In the genomic region with DNA sequence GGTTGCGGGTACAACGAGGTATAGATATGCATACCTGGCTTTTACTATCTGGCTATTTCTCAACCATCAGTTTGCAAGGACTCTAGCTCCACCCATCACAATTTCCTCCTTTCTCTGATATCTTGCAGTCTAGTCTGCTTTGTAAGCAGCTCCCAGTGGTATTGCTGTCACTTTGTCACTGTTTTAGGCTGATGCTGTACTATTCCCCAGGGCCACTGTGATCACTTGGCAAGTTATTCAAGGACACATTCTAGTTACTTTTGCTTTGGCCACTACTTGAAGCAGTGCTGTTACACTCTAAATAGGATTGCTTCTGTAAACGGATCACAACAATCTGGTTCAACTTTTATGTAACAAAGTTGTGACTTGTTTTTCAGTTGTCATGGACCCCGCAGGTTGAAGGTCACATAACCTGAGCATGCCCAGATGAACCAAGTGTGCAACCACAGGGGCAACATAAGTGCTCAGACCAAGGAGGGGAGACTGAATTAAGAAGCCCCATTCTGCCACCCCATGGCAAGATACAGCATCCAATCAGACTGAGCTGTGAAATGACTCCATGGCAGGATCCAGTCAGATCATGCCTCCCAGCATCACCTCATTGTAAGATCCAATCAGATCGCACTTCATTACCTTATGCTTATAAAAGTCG, we compare ENCODE assay signal across 19 cellular contexts.
A peak's percentile ranks its signal among the peaks of the same experiment; 100 is the strongest.
DNase-seq lines count a peak whose midpoint lies in the region; ATAC-seq, FAIRE-seq and TF ChIP-seq lines count a peak whose summit lies in the region.
"Had no signal": no experiment of that assay in that cellular context is flagged by ENCODE, and none has a peak within 500 bp of the region (broad histone marks: within the 10 kb centered on the region; RNA-seq: fewer than 3 reads in every experiment).

No MANE protein-coding gene starts in this region.

- intact Hi-C loops in IMR-90 (cut with micrococcal nuclease) (no loop called here), upper lobe of right lung (cut with DNase I) (no loop called here)

- BruUV-seq in IMR-90 (replicated peaks; lab: Mats Ljungman, UMichigan), result no TSS peak

- H3K36me3 ChIP-seq in BLaER1 (no peaks in the 10 kb centered on the region), IMR-90 (ENCODE audit: control insufficient read depth, insufficient read depth, low read length) (no peaks in the 10 kb centered on the region), astrocyte (ENCODE audit: insufficient read depth, low read length) (no peaks in the 10 kb centered on the region), upper lobe of right lung (no peaks in the 10 kb centered on the region)

- no peaks in the 10 kb centered on the region for H3K79me1 ChIP-seq in IMR-90 (ENCODE audit: low read depth in 1 of 2, low read length in 2 of 2)

- peak overlapping the region; percentile 41; the same call in 1 of the 2 replicates for H3K4ac ChIP-seq in IMR-90 (ENCODE audit: low read depth, low read length)

- H3K27me3 ChIP-seq in BLaER1 (no peaks in the 10 kb centered on the region), IMR-90 (ENCODE audit: control insufficient read depth, insufficient read depth, low read length) (no peaks in the 10 kb centered on the region), astrocyte (ENCODE audit: insufficient read depth, low read length) (no peaks in the 10 kb centered on the region), upper lobe of right lung (no peaks in the 10 kb centered on the region)

- FAIRE-seq in astrocyte (lab: Jason Lieb, UNC), result peak; percentile 43
- FAIRE-seq: D721Med, GM12891 had no signal

- H2AK5ac ChIP-seq in IMR-90 (ENCODE audit: low read depth, low read length), result no peak overlapping the region; the same call in 1 of the 2 replicates

- H4K91ac ChIP-seq in IMR-90 (ENCODE audit: insufficient read depth, low read depth, low read length), result peak overlapping the region; percentile 57

- H3K9ac ChIP-seq in BLaER1, result no peak overlapping the region
- no peak overlapping the region for H3K9ac ChIP-seq in IMR-90 (ENCODE audit: low read depth, low read length)
- no peak overlapping the region for H3K9ac ChIP-seq in astrocyte (ENCODE audit: low read length)

- no peak overlapping the region for H3K4me3 Mint-ChIP-seq in astrocyte (ENCODE audit: unreplicated experiment)
- no peak overlapping the region for H3K4me3 Mint-ChIP-seq in nephron
- H3K4me3 Mint-ChIP-seq: activated naive CD4-positive, alpha-beta T cell treated with anti-CD3 and anti-CD28 coated beads for 36 hours; dendritic cell treated with granulocyte-macrophage colony-stimulating factor and Interleukin-4, amounts not matched to agents 40 ng/mL and 50 ng/mL, for 4 days; GM23338; nephron progenitor cell had no signal

- H3K9me3 Mint-ChIP-seq in astrocyte (ENCODE audit: unreplicated experiment) (no peaks in the 10 kb centered on the region), nephron (peaks cover under 1% of the 10 kb centered on the region)
- H3K9me3 Mint-ChIP-seq: activated naive CD4-positive, alpha-beta T cell treated with anti-CD3 and anti-CD28 coated beads for 36 hours; dendritic cell treated with granulocyte-macrophage colony-stimulating factor and Interleukin-4, amounts not matched to agents 40 ng/mL and 50 ng/mL, for 4 days; GM23338; nephron progenitor cell had no signal

- no peaks in the 10 kb centered on the region for H3K36me3 Mint-ChIP-seq in astrocyte (ENCODE audit: low read depth, unreplicated experiment)
- no peaks in the 10 kb centered on the region for H3K36me3 Mint-ChIP-seq in nephron (ENCODE audit: low read depth)

- ATAC-seq in IMR-90 (ENCODE audit: low read depth) (no peak), GM18517 (IDR thresholded peaks at IDR 0.05; ENCODE audit: unreplicated experiment) (no peak), upper lobe of right lung (no peak)
- ATAC-seq: GM23338 had no signal

- DNase-seq in IMR-90 (no peak), astrocyte (ENCODE audit: low read depth) (no peak), upper lobe of right lung (no peak), AG20443 (ENCODE audit: low spot score) (no peak), SK-N-DZ (ENCODE audit: low spot score) (no peak)
- DNase-seq: activated naive CD4-positive, alpha-beta T cell treated with anti-CD3 and anti-CD28 coated beads for 36 hours; mesendoderm; NCI-H2081 treated with DMSO at 0.1 percent for 48 hours; NCI-H774; nephron progenitor cell; substantia nigra had no signal

- 85% methylated on average over 4 of the region's 6 CpGs; no CpG with 5 or more reads in 1 of the 2 experiments for WGBS in IMR-90 (ENCODE audit: extremely low coverage in 2 of 2, insufficient read length in 1 of 2), 2 experiments

- H3K18ac ChIP-seq in IMR-90 (ENCODE audit: low read depth, low read length), result no peak overlapping the region; the same call in 1 of the 2 replicates

- in situ Hi-C loops in IMR-90 (cut with MboI; ENCODE audit: low sequenced_read_pairs), result no loop called here

- H3K4me1 Mint-ChIP-seq in astrocyte (ENCODE audit: low read depth, unreplicated experiment) (peaks cover 6% of the 10 kb centered on the region), nephron (peaks cover 25% of the 10 kb centered on the region)

- no peak for TF ChIP-seq POLR2A in IMR-90 (IDR thresholded peaks at IDR 0.05; ENCODE audit: low read depth, low read length)

- H2AK9ac ChIP-seq in IMR-90 (replicated peaks; ENCODE audit: low read depth, low read length, poor library complexity), result no peak overlapping the region

- H3K9me1 ChIP-seq in IMR-90 (ENCODE audit: insufficient read depth, low read length), result no peaks in the 10 kb centered on the region

- no peak overlapping the region for H3K27ac Mint-ChIP-seq in astrocyte (ENCODE audit: unreplicated experiment)
- H3K27ac Mint-ChIP-seq in nephron, result peak overlapping the region in 2 of 3 experiments; percentile 6 to 28
- H3K27ac Mint-ChIP-seq: activated naive CD4-positive, alpha-beta T cell treated with anti-CD3 and anti-CD28 coated beads for 36 hours; dendritic cell treated with granulocyte-macrophage colony-stimulating factor and Interleukin-4, amounts not matched to agents 40 ng/mL and 50 ng/mL, for 4 days; GM23338; nephron progenitor cell had no signal

- CTCF ChIA-PET in IMR-90 (lab: Yijun Ruan, JAX), result no interaction called here

- H2BK15ac ChIP-seq in IMR-90 (ENCODE audit: low read depth, low read length), result 0 out of 3 replicates have a peak overlapping the region, but pooled peaks have one; percentile 47

- H3K56ac ChIP-seq in IMR-90 (ENCODE audit: extremely low read depth, insufficient read depth, low read length), result no peak overlapping the region

- peaks cover 6% of the 10 kb centered on the region for H3K4me1 ChIP-seq in BLaER1
- H3K4me1 ChIP-seq in IMR-90 (ENCODE audit: control insufficient read depth, insufficient read depth, low read length), result peaks cover 3% of the 10 kb centered on the region
- H3K4me1 ChIP-seq in astrocyte (ENCODE audit: insufficient read depth, low read length), result peaks cover 6% of the 10 kb centered on the region
- H3K4me1 ChIP-seq in upper lobe of right lung, result peaks cover 6% of the 10 kb centered on the region

- H2BK5ac ChIP-seq in IMR-90 (ENCODE audit: low read depth, low read length, poor library complexity, severe bottlenecking), result no peak overlapping the region

- H4K5ac ChIP-seq in IMR-90 (ENCODE audit: low read depth, low read length), result no peak overlapping the region

- peak overlapping the region; percentile 9 to 14; a peak in 1 of 4 replicates for H4K8ac ChIP-seq in IMR-90 (ENCODE audit: low read depth in 2 of 2, low read length in 2 of 2)

- H3K9me3 ChIP-seq in BLaER1 (no peaks in the 10 kb centered on the region), IMR-90 (ENCODE audit: control insufficient read depth, insufficient read depth, low read length) (no peaks in the 10 kb centered on the region), astrocyte (ENCODE audit: insufficient read depth, low read depth, low read length) (no peaks in the 10 kb centered on the region), upper lobe of right lung (no peaks in the 10 kb centered on the region)

- TF ChIP-seq RAD21 in IMR-90 (IDR thresholded peaks at IDR 0.05; ENCODE audit: low read length), result no peak

- TF ChIP-seq CTCF in IMR-90 (conservative IDR thresholded peaks at IDR 0.05; ENCODE audit: low read depth, low read length) (no peak), astrocyte (IDR thresholded peaks at IDR 0.05; ENCODE audit: insufficient read depth, low read depth, low read length) (no peak), nephron (IDR thresholded peaks at IDR 0.05; ENCODE audit: unreplicated experiment in 3 of 3) (no peak), upper lobe of right lung (IDR thresholded peaks at IDR 0.05) (no peak)

- H3K14ac ChIP-seq in IMR-90 (replicated peaks; ENCODE audit: low read depth, low read length), result peak overlapping the region; percentile 42; the same call in 1 of the 2 replicates

- H2AFZ ChIP-seq in IMR-90 (replicated peaks; ENCODE audit: low read length, poor library complexity) (no peak overlapping the region), astrocyte (ENCODE audit: low read depth, low read length) (no peak overlapping the region)
- H2AFZ ChIP-seq: GM23338 had no signal

- H3K27me3 Mint-ChIP-seq in astrocyte (ENCODE audit: low read depth, unreplicated experiment), result no peaks in the 10 kb centered on the region
- no peaks in the 10 kb centered on the region for H3K27me3 Mint-ChIP-seq in nephron (ENCODE audit: low read depth)
- H3K27me3 Mint-ChIP-seq: dendritic cell treated with granulocyte-macrophage colony-stimulating factor and Interleukin-4, amounts not matched to agents 40 ng/mL and 50 ng/mL, for 4 days had no signal

- H2BK120ac ChIP-seq in IMR-90 (ENCODE audit: low read depth, low read length), result peak overlapping the region; percentile 6; the same call in 1 of the 2 replicates

- no peak overlapping the region for H3K4me3 ChIP-seq in BLaER1
- H3K4me3 ChIP-seq in IMR-90 (ENCODE audit: insufficient read depth, low read depth, low read length), result no peak overlapping the region
- no peak overlapping the region for H3K4me3 ChIP-seq in astrocyte (ENCODE audit: insufficient read depth, low read depth, low read length)
- H3K4me3 ChIP-seq in upper lobe of right lung, result no peak overlapping the region
- H3K4me3 ChIP-seq: GM23338 had no signal

- H3K27ac ChIP-seq in BLaER1 (no peak overlapping the region), IMR-90 (ENCODE audit: insufficient read depth, low read length) (no peak overlapping the region), astrocyte (ENCODE audit: low read depth, low read length) (no peak overlapping the region), upper lobe of right lung (no peak overlapping the region)
- H3K27ac ChIP-seq: epithelial cell of prostate had no signal

- POLR2A ChIA-PET in IMR-90 (lab: Charles Lee; ENCODE audit: unreplicated experiment), result no interaction called here

- no peaks in the 10 kb centered on the region for H4K20me1 ChIP-seq in BLaER1
- H4K20me1 ChIP-seq in IMR-90 (ENCODE audit: insufficient read depth, low read length), result no peaks in the 10 kb centered on the region
- no peaks in the 10 kb centered on the region for H4K20me1 ChIP-seq in astrocyte (ENCODE audit: insufficient read depth, low read length)

- dilution Hi-C loops in IMR-90 (cut with HindIII; ENCODE audit: low sequenced_read_pairs, unreplicated experiment), result no loop called here

- H3K23ac ChIP-seq in IMR-90 (ENCODE audit: low read depth, low read length), result no peak overlapping the region

- H3K4me2 ChIP-seq in BLaER1, result peak overlapping the region; percentile 9; the same call in 1 of the 2 replicates
- H3K4me2 ChIP-seq in IMR-90 (ENCODE audit: low read depth, low read length), result no peak overlapping the region
- no peak overlapping the region for H3K4me2 ChIP-seq in astrocyte (ENCODE audit: low read length)
- H3K4me2 ChIP-seq: GM23338 had no signal

- H3K79me2 ChIP-seq in astrocyte (ENCODE audit: insufficient read depth, low read length), result no peaks in the 10 kb centered on the region

- H2BK20ac ChIP-seq in IMR-90 (ENCODE audit: low read depth, low read length), result no peak overlapping the region; the same call in 1 of the 2 replicates
